31 cellular contexts compared by ENCODE assay signal in genomic region chr17:52389632-52390031, GRCh38.
A peak's percentile ranks its signal among the peaks of the same experiment; 100 is the strongest.
DNase-seq lines count a peak whose midpoint lies in the region; ATAC-seq and TF ChIP-seq lines count a peak whose summit lies in the region.
"Had no signal": no experiment of that assay in that cellular context is flagged by ENCODE, and none has a peak within 500 bp of the region (broad histone marks: within the 10 kb centered on the region; RNA-seq: fewer than 3 reads in every experiment).

No MANE protein-coding gene starts in this region.

- no peak overlapping the region for H3K27ac ChIP-seq in upper lobe of left lung
- H3K27ac ChIP-seq: 22Rv1, adrenal gland, C4-2B, GM23248, tibial nerve had no signal

- TF ChIP-seq EP300 in upper lobe of left lung (IDR thresholded peaks at IDR 0.05), result no peak

- DNase-seq in DMS53 (lab: John Stamatoyannopoulos, UW) (peak; percentile 30), DMS53 treated with DMSO at 0.1 percent for 48 hours (lab: John Stamatoyannopoulos, UW; ENCODE audit: unreplicated experiment) (no peak), left colon (no peak), neural crest cell (ENCODE audit: low read depth, low spot score) (no peak), upper lobe of left lung (no peak), SIG-M5 (lab: John Stamatoyannopoulos, UW) (no peak)
- DNase-seq: activated CD8-positive, alpha-beta memory T cell treated with anti-CD3 and anti-CD28 coated beads, Interleukin-2, amount 50 U/mL, for 48 hours; activated CD8-positive, alpha-beta T cell treated with anti-CD3 and anti-CD28 coated beads for 36 hours; activated naive CD4-positive, alpha-beta T cell treated with anti-CD3 and anti-CD28 coated beads for 36 hours; adrenal gland; DMS79 treated with DMSO at 0.1 percent for 48 hours; GDM1; GM23248; hypothalamus; IMR-90; left cardiac atrium; NCI-H1417 treated with DMSO at 0.1 percent for 48 hours; NCI-H2029 treated with DMSO at 0.1 percent for 48 hours; NCI-H226; NCI-H69; stimulated activated CD4-positive, alpha-beta T cell treated with anti-CD3 and anti-CD28 coated beads, Interleukin-2, amount 100 ng/mL, for 24 hours; SW 1271 had no signal

- TF ChIP-seq POLR2A in upper lobe of left lung (IDR thresholded peaks at IDR 0.05), result no peak

- ATAC-seq in left colon, result peak; percentile 76
- ATAC-seq in upper lobe of left lung (ENCODE audit: low FRiP score in 2 of 2), result peak in 1 of 2 donors; percentile 31
- ATAC-seq in HG03457 (IDR thresholded peaks at IDR 0.05; ENCODE audit: unreplicated experiment), result no peak
- ATAC-seq in GM18858 (IDR thresholded peaks at IDR 0.05; ENCODE audit: unreplicated experiment), result no peak
- ATAC-seq: activated CD8-positive, alpha-beta T cell treated with anti-CD3 and anti-CD28 coated beads for 36 hours; Panc1 had no signal

- TF ChIP-seq CTCF in neural crest cell (conservative IDR thresholded peaks at IDR 0.05), result no peak
- no peak for TF ChIP-seq CTCF in upper lobe of left lung (IDR thresholded peaks at IDR 0.05)

- 26 to 43% methylated on average over 4 of the region's 4 CpGs for WGBS in upper lobe of left lung, 2 donors

- H3K36me3 ChIP-seq in upper lobe of left lung, result no peaks in the 10 kb centered on the region
- H3K36me3 ChIP-seq: adrenal gland, tibial nerve had no signal

- no peak overlapping the region for H3K4me3 Mint-ChIP-seq in neural crest cell
- H3K4me3 Mint-ChIP-seq: activated CD8-positive, alpha-beta T cell treated with anti-CD3 and anti-CD28 coated beads for 36 hours; activated naive CD4-positive, alpha-beta T cell treated with anti-CD3 and anti-CD28 coated beads for 36 hours; brain; mesothelial cell of epicardium; nephron had no signal

- H3K27ac Mint-ChIP-seq in neural crest cell (ENCODE audit: unreplicated experiment), result peak overlapping the region; percentile 53
- H3K27ac Mint-ChIP-seq: activated CD8-positive, alpha-beta T cell treated with anti-CD3 and anti-CD28 coated beads for 36 hours; activated naive CD4-positive, alpha-beta T cell treated with anti-CD3 and anti-CD28 coated beads for 36 hours; brain; mesothelial cell of epicardium had no signal

- no peaks in the 10 kb centered on the region for H3K27me3 Mint-ChIP-seq in neural crest cell (ENCODE audit: low read depth)
- H3K27me3 Mint-ChIP-seq: activated CD8-positive, alpha-beta T cell treated with anti-CD3 and anti-CD28 coated beads for 36 hours; brain had no signal

- H3K9me3 Mint-ChIP-seq in neural crest cell, result peaks cover 3% of the 10 kb centered on the region
- H3K9me3 Mint-ChIP-seq: activated naive CD4-positive, alpha-beta T cell treated with anti-CD3 and anti-CD28 coated beads for 36 hours; mesothelial cell of epicardium; nephron had no signal

- H3K4me1 ChIP-seq in upper lobe of left lung, result no peaks in the 10 kb centered on the region
- H3K4me1 ChIP-seq: adrenal gland, tibial nerve had no signal

- H3K4me3 ChIP-seq in upper lobe of left lung, result peak overlapping the region in 3 of 4 donors; percentile 10 to 31 (median 15)
- H3K4me3 ChIP-seq: adrenal gland, GM23248 had no signal

- H3K9me3 ChIP-seq in upper lobe of left lung, result no peaks in the 10 kb centered on the region
- H3K9me3 ChIP-seq: adrenal gland, tibial nerve had no signal

- intact Hi-C loops in left colon (cut with DNase I, micrococcal nuclease), result no loop called here

- peaks cover 10% of the 10 kb centered on the region for H3K4me1 Mint-ChIP-seq in neural crest cell
- H3K4me1 Mint-ChIP-seq: brain, mesothelial cell of epicardium, nephron had no signal

- no peaks in the 10 kb centered on the region for H3K36me3 Mint-ChIP-seq in neural crest cell (ENCODE audit: low read depth)
- H3K36me3 Mint-ChIP-seq: brain, mesothelial cell of epicardium had no signal

- H3K27me3 ChIP-seq in upper lobe of left lung, result no peaks in the 10 kb centered on the region
- H3K27me3 ChIP-seq: adrenal gland, tibial nerve had no signal
